Comparison of ENCODE assay signal across 34 cellular contexts in genomic region chr1:106224426-106224825, GRCh38.
"Had no signal": no experiment of that assay in that cellular context is flagged by ENCODE, and none has a peak within 500 bp of the region (broad histone marks: within the 10 kb centered on the region; RNA-seq: fewer than 3 reads in every experiment).

No MANE protein-coding gene starts in this region.

- H3K27ac Mint-ChIP-seq: activated CD4-positive, alpha-beta T cell treated with anti-CD3 and anti-CD28 coated beads for 36 hours; activated CD4-positive, alpha-beta T cell treated with anti-CD3 and anti-CD28 coated beads, Interleukin-2, amount 10 ng/mL, durations not matched to agents 7 days and 5 days; activated CD8-positive, alpha-beta T cell treated with anti-CD3 and anti-CD28 coated beads, Interleukin-2, amount 10 ng/mL, durations not matched to agents 7 days and 5 days; activated naive CD4-positive, alpha-beta T cell treated with anti-CD3 and anti-CD28 coated beads for 36 hours; activated naive CD4-positive, alpha-beta T cell treated with anti-CD3 and anti-CD28 coated beads, Interleukin-2, amount 50 U/mL, for 72 hours; activated T-helper 1 cell treated with anti-CD3 and anti-CD28 coated beads, Interleukin-12 subunit alpha, Interleukin-12 subunit beta, Interleukin-2, Interleukin-4 antibody, amounts not matched to agents 30 ng/mL and 10 ng/mL and 1 ng/mL, durations not matched to agents 14 hours and 24 hours and 36 hours; T-helper 1 cell treated with Interleukin-12 subunit alpha and Interleukin-12 subunit beta and Interleukin-4 antibody, amounts not matched to agents 30 μg/mL and 1 μg/mL, for 36 hours; T-helper 2 cell treated with Interferon-gamma antibody and Interleukin-4, amounts not matched to agents 5 μg/mL and 100 μg/mL, for 36 hours; WTC11 had no signal

- H3K36me3 Mint-ChIP-seq: activated naive CD4-positive, alpha-beta T cell treated with anti-CD3 and anti-CD28 coated beads, Interleukin-2, amount 50 U/mL, for 72 hours; WTC11 had no signal

- DNase-seq: activated CD4-positive, alpha-beta T cell treated with anti-CD3 and anti-CD28 coated beads for 36 hours; activated CD4-positive, alpha-beta T cell treated with anti-CD3 and anti-CD28 coated beads, Interleukin-2, amount 10 ng/mL, durations not matched to agents 7 days and 5 days; activated CD4-positive, alpha-beta T cell treated with anti-CD3 and anti-CD28 coated beads, Interleukin-2, amount 50 U/mL, for 48 hours; activated CD8-positive, alpha-beta memory T cell treated with anti-CD3 and anti-CD28 coated beads, Interleukin-2, amount 50 U/mL, for 4 hours; activated CD8-positive, alpha-beta T cell treated with anti-CD3 and anti-CD28 coated beads, Interleukin-2, amount 10 ng/mL, durations not matched to agents 7 days and 5 days; activated gamma-delta T cell treated with Interleukin-2 at 50 U/mL for 16 hours; activated naive CD4-positive, alpha-beta T cell treated with anti-CD3 and anti-CD28 coated beads for 36 hours; activated T-cell treated with anti-CD3 and anti-CD28 coated beads for 4 hours; activated T-cell treated with anti-CD3 and anti-CD28 coated beads, Interleukin-2, amount 50 U/mL, for 4 hours; adrenal gland; body of pancreas; cerebellar nuclear complex; NCI-H1092 treated with DMSO at 0.1 percent for 48 hours; NCI-H1417; NCI-H146; NCI-H187; NCI-H2081; NCI-H2171 treated with DMSO at 0.1 percent for 48 hours; NCI-H2227 treated with DMSO at 0.1 percent for 48 hours; NCI-H446 treated with DMSO at 0.1 percent for 48 hours; NCI-H524; NCI-H69; RPMI8226; SHP77 treated with DMSO at 0.1 percent for 48 hours; SK-N-SH had no signal

- H3K4me3 ChIP-seq: adrenal gland, body of pancreas, breast epithelium, SJSA1 had no signal

- H3K27me3 Mint-ChIP-seq: activated CD4-positive, alpha-beta T cell treated with anti-CD3 and anti-CD28 coated beads for 36 hours; activated CD4-positive, alpha-beta T cell treated with anti-CD3 and anti-CD28 coated beads, Interleukin-2, amount 10 ng/mL, durations not matched to agents 7 days and 5 days had no signal

- H3K4me3 Mint-ChIP-seq: activated CD4-positive, alpha-beta T cell treated with anti-CD3 and anti-CD28 coated beads for 36 hours; activated CD4-positive, alpha-beta T cell treated with anti-CD3 and anti-CD28 coated beads, Interleukin-2, amount 10 ng/mL, durations not matched to agents 7 days and 5 days; activated CD8-positive, alpha-beta T cell treated with anti-CD3 and anti-CD28 coated beads, Interleukin-2, amount 10 ng/mL, durations not matched to agents 7 days and 5 days; activated naive CD4-positive, alpha-beta T cell treated with anti-CD3 and anti-CD28 coated beads for 36 hours; activated T-cell treated with anti-CD3 and anti-CD28 coated beads, Interleukin-2, amount 50 U/mL, for 4 hours; activated T-helper 1 cell treated with anti-CD3 and anti-CD28 coated beads, Interleukin-12 subunit alpha, Interleukin-12 subunit beta, Interleukin-2, Interleukin-4 antibody, amounts not matched to agents 30 ng/mL and 10 ng/mL and 1 ng/mL, durations not matched to agents 14 hours and 24 hours and 36 hours; T-helper 1 cell treated with Interleukin-12 subunit alpha and Interleukin-12 subunit beta and Interleukin-4 antibody, amounts not matched to agents 30 μg/mL and 1 μg/mL, for 36 hours; T-helper 2 cell treated with Interferon-gamma antibody and Interleukin-4, amounts not matched to agents 5 μg/mL and 100 μg/mL, for 36 hours; WTC11 had no signal

- H3K9me3 Mint-ChIP-seq: activated CD4-positive, alpha-beta T cell treated with anti-CD3 and anti-CD28 coated beads, Interleukin-2, amount 10 ng/mL, durations not matched to agents 7 days and 5 days; activated T-cell treated with anti-CD3 and anti-CD28 coated beads, Interleukin-2, amount 50 U/mL, for 4 hours; T-helper 1 cell treated with Interleukin-12 subunit alpha and Interleukin-12 subunit beta and Interleukin-4 antibody, amounts not matched to agents 30 μg/mL and 1 μg/mL, for 36 hours; WTC11 had no signal

- H3K4me1 Mint-ChIP-seq: activated CD4-positive, alpha-beta T cell treated with anti-CD3 and anti-CD28 coated beads for 36 hours; activated CD4-positive, alpha-beta T cell treated with anti-CD3 and anti-CD28 coated beads, Interleukin-2, amount 10 ng/mL, durations not matched to agents 7 days and 5 days; WTC11 had no signal

- ATAC-seq: activated CD4-positive, alpha-beta T cell treated with anti-CD3 and anti-CD28 coated beads for 36 hours; activated CD4-positive, CD25-positive, alpha-beta regulatory T cell treated with anti-CD3 and anti-CD28 coated beads, Interleukin-2, amount 50 U/mL, for 24 hours; activated CD8-positive, alpha-beta T cell treated with anti-CD3 and anti-CD28 coated beads, Interleukin-2, amount 10 ng/mL, durations not matched to agents 7 days and 5 days; activated naive CD4-positive, alpha-beta T cell treated with anti-CD3 and anti-CD28 coated beads, Interleukin-2, amount 50 U/mL, for 72 hours; activated T-cell treated with anti-CD3 and anti-CD28 coated beads, Interleukin-2, amount 50 U/mL, for 4 hours; body of pancreas; Panc1; WTC11 had no signal
